Comparison of ENCODE assay signal across 16 cellular contexts in the genomic region with DNA sequence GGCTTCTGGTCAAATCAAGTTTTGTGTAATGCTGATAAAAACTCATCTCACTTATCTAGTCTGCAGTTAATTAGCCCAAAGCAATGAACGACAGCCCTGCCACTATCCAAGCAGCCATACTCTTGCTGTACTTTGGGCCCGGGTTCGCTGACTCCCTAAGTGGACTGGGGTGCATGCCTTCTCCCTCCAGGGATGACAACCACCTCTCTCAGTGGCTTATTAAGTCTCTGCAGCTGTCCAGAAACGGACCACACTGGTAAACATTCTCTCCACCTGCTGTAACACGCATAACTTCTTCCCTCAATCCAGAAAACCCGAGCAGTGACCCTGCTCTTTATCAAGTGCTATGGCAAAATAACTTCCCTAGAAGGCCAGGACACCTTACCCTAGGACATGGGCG. TPM values are rescaled to one million over a fixed set of nuclear protein-coding genes. Genes with fewer than 3 reads are reported as not detected.
DNase-seq lines count a peak whose midpoint lies in the region; ATAC-seq and TF ChIP-seq lines count a peak whose summit lies in the region.
"Had no signal": no experiment of that assay in that cellular context is flagged by ENCODE, and none has a peak within 500 bp of the region (broad histone marks: within the 10 kb centered on the region; RNA-seq: fewer than 3 reads in every experiment).

No MANE protein-coding gene starts in this region.

- no peaks in the 10 kb centered on the region for H3K9me3 Mint-ChIP-seq in CD8-positive, alpha-beta memory T cell
- H3K9me3 Mint-ChIP-seq: activated naive CD4-positive, alpha-beta T cell treated with anti-CD3 and anti-CD28 coated beads, Interleukin-2, amount 10 ng/mL, durations not matched to agents 7 days and 5 days had no signal

- no peak overlapping the region for H3K9ac ChIP-seq in parathyroid adenoma

- H3K79me2 ChIP-seq in OCI-LY7 (ENCODE audit: insufficient read depth, low read depth, low read length) (peaks cover 48% of the 10 kb centered on the region), parathyroid adenoma (peaks cover 32% of the 10 kb centered on the region)

- H3K4me2 ChIP-seq in OCI-LY7 (ENCODE audit: low read length): peak overlapping the region; percentile 20; the same call in 1 of the 2 replicates
- peak overlapping the region; percentile 13 for H3K4me2 ChIP-seq in parathyroid adenoma (ENCODE audit: low read length)

- no peaks in the 10 kb centered on the region for H3K9me3 ChIP-seq in CD8-positive, alpha-beta memory T cell (ENCODE audit: low read length)
- no peaks in the 10 kb centered on the region for H3K9me3 ChIP-seq in OCI-LY7 (ENCODE audit: low read length)
- H3K9me3 ChIP-seq in esophagus muscularis mucosa: no peaks in the 10 kb centered on the region
- H3K9me3 ChIP-seq in parathyroid adenoma (ENCODE audit: control insufficient read depth, low read length): no peaks in the 10 kb centered on the region
- no peaks in the 10 kb centered on the region for H3K9me3 ChIP-seq in body of pancreas

- peaks cover 69 to 87% (median 73%) of the 10 kb centered on the region in 3 donors for H3K4me1 Mint-ChIP-seq in CD8-positive, alpha-beta memory T cell

- H3K27ac Mint-ChIP-seq in CD8-positive, alpha-beta memory T cell: peak overlapping the region in 7 of 8 donors; percentile 58 to 96 (median 73)
- H3K27ac Mint-ChIP-seq: activated naive CD4-positive, alpha-beta T cell treated with anti-CD3 and anti-CD28 coated beads, Interleukin-2, amount 10 ng/mL, durations not matched to agents 7 days and 5 days had no signal

- DNase-seq in CD8-positive, alpha-beta memory T cell: no peak
- DNase-seq in OCI-LY7 (ENCODE audit: low spot score): no peak
- no peak for DNase-seq in esophagus muscularis mucosa (ENCODE audit: extremely low spot score)
- DNase-seq in body of pancreas: no peak
- DNase-seq in hepatic stellate cell (ENCODE audit: low spot score): no peak
- no peak for DNase-seq in NCI-H1436 treated with DMSO at 0.1 percent for 48 hours (lab: John Stamatoyannopoulos, UW)
- DNase-seq: activated naive CD4-positive, alpha-beta T cell treated with anti-CD3 and anti-CD28 coated beads, Interleukin-2, amount 10 ng/mL, durations not matched to agents 7 days and 5 days; COR-L47; EL; foreskin keratinocyte; NCI-H1694 treated with DMSO at 0.1 percent for 48 hours; NCI-H345 had no signal

- TF ChIP-seq POLR2A in esophagus muscularis mucosa (IDR thresholded peaks at IDR 0.05; ENCODE audit: low read depth) (no peak), body of pancreas (IDR thresholded peaks at IDR 0.05) (no peak)

- 77% methylated on average over 7 of the region's 7 CpGs for WGBS in esophagus muscularis mucosa
- 58% methylated on average over 7 of the region's 7 CpGs for WGBS in body of pancreas, 2 donors

- H3K36me3 Mint-ChIP-seq in CD8-positive, alpha-beta memory T cell: peaks cover 0 to 48% (median 3%) of the 10 kb centered on the region in 3 donors

- no peaks in the 10 kb centered on the region for H3K36me3 ChIP-seq in CD8-positive, alpha-beta memory T cell (ENCODE audit: insufficient read depth, low read length)
- peaks cover 35% of the 10 kb centered on the region for H3K36me3 ChIP-seq in OCI-LY7 (ENCODE audit: insufficient read depth, low read length)
- no peaks in the 10 kb centered on the region for H3K36me3 ChIP-seq in esophagus muscularis mucosa
- no peaks in the 10 kb centered on the region for H3K36me3 ChIP-seq in parathyroid adenoma (ENCODE audit: control insufficient read depth, insufficient read depth, low read length)
- H3K36me3 ChIP-seq in body of pancreas (replicated peaks in 1 of 2; ENCODE audit: insufficient read depth in 1 of 2, low read depth in 2 of 2): no peaks in the 10 kb centered on the region

- no peaks in the 10 kb centered on the region for H3K27me3 ChIP-seq in CD8-positive, alpha-beta memory T cell (ENCODE audit: insufficient read depth, low read length, poor library complexity, severe bottlenecking)
- no peaks in the 10 kb centered on the region for H3K27me3 ChIP-seq in esophagus muscularis mucosa
- no peaks in the 10 kb centered on the region for H3K27me3 ChIP-seq in parathyroid adenoma (ENCODE audit: control insufficient read depth, insufficient read depth, low read length)
- H3K27me3 ChIP-seq in body of pancreas: no peaks in the 10 kb centered on the region
- H3K27me3 ChIP-seq: foreskin keratinocyte had no signal

- no peak for TF ChIP-seq CTCF in OCI-LY7 (conservative IDR thresholded peaks at IDR 0.05; ENCODE audit: low read length)
- no peak for TF ChIP-seq CTCF in esophagus muscularis mucosa (IDR thresholded peaks at IDR 0.05)
- TF ChIP-seq CTCF in parathyroid adenoma (IDR thresholded peaks at IDR 0.05): no peak
- TF ChIP-seq CTCF in body of pancreas (IDR thresholded peaks at IDR 0.05): no peak

- H2AFZ ChIP-seq in OCI-LY7 (ENCODE audit: low read length): no peak overlapping the region
- H2AFZ ChIP-seq in parathyroid adenoma: no peak overlapping the region

- no peak for ATAC-seq in body of pancreas
- ATAC-seq in HG02571 (IDR thresholded peaks at IDR 0.05; ENCODE audit: unreplicated experiment): no peak
- ATAC-seq: foreskin keratinocyte, HCT116 had no signal

- intact Hi-C loops in OCI-LY7 (cut with micrococcal nuclease; ENCODE audit: unreplicated experiment) (loop anchor here (10.0 kb wide), 1 partner anchor 954 kb away; the partner anchor contains the start of gene TRIM8), esophagus muscularis mucosa (cut with DNase I) (no loop called here), body of pancreas (cut with DNase I) (no loop called here)

- H3K4me3 Mint-ChIP-seq in CD8-positive, alpha-beta memory T cell: no peak overlapping the region
- H3K4me3 Mint-ChIP-seq: activated naive CD4-positive, alpha-beta T cell treated with anti-CD3 and anti-CD28 coated beads, Interleukin-2, amount 10 ng/mL, durations not matched to agents 7 days and 5 days had no signal

- no peaks in the 10 kb centered on the region for H3K27me3 Mint-ChIP-seq in CD8-positive, alpha-beta memory T cell
- H3K27me3 Mint-ChIP-seq: activated naive CD4-positive, alpha-beta T cell treated with anti-CD3 and anti-CD28 coated beads, Interleukin-2, amount 10 ng/mL, durations not matched to agents 7 days and 5 days had no signal

- BruUV-seq in OCI-LY7 (replicated peaks; lab: Mats Ljungman, UMichigan): no TSS peak

- H3K27ac ChIP-seq in CD8-positive, alpha-beta memory T cell (ENCODE audit: low read depth, low read length): no peak overlapping the region
- H3K27ac ChIP-seq in OCI-LY7 (ENCODE audit: low read depth, low read length, poor library complexity, severe bottlenecking) (no peak overlapping the region), esophagus muscularis mucosa (replicated peaks in 1 of 4) (peak overlapping the region in 3 of 4 donors; percentile 7 to 13 (median 11)), parathyroid adenoma (peak overlapping the region; percentile 1), body of pancreas (no peak overlapping the region)
- H3K27ac ChIP-seq: foreskin keratinocyte, RWPE1 had no signal

- CTCF ChIA-PET in CD8-positive, alpha-beta memory T cell (lab: Charles Lee): no interaction called here
- CTCF ChIA-PET in OCI-LY7 (lab: Charles Lee; ENCODE audit: unreplicated experiment): no interaction called here

- no peak for TF ChIP-seq EP300 in esophagus muscularis mucosa (IDR thresholded peaks at IDR 0.05)

- peaks cover 17% of the 10 kb centered on the region for H4K20me1 ChIP-seq in OCI-LY7 (ENCODE audit: insufficient read depth, low read length)

- POLR2A ChIA-PET in CD8-positive, alpha-beta memory T cell (lab: Charles Lee): no interaction called here
- POLR2A ChIA-PET in OCI-LY7 (lab: Charles Lee): no interaction called here

- no peaks in the 10 kb centered on the region for H3K9me2 ChIP-seq in OCI-LY7 (ENCODE audit: insufficient read depth, low read length)

- peaks cover 56% of the 10 kb centered on the region for H3K4me1 ChIP-seq in CD8-positive, alpha-beta memory T cell (ENCODE audit: insufficient read depth, low read length)
- peaks cover 18% of the 10 kb centered on the region for H3K4me1 ChIP-seq in OCI-LY7 (ENCODE audit: insufficient read depth, low read length, poor library complexity, severe bottlenecking)
- peaks cover 40 to 65% (median 61%) of the 10 kb centered on the region in 4 donors for H3K4me1 ChIP-seq in esophagus muscularis mucosa
- peaks cover 44% of the 10 kb centered on the region for H3K4me1 ChIP-seq in parathyroid adenoma
- peaks cover 50% of the 10 kb centered on the region for H3K4me1 ChIP-seq in body of pancreas

- no peak overlapping the region for H3K4me3 ChIP-seq in CD8-positive, alpha-beta memory T cell (ENCODE audit: low read length)
- no peak overlapping the region for H3K4me3 ChIP-seq in OCI-LY7 (ENCODE audit: low read depth, low read length, poor library complexity, severe bottlenecking)
- no peak overlapping the region for H3K4me3 ChIP-seq in esophagus muscularis mucosa
- no peak overlapping the region for H3K4me3 ChIP-seq in parathyroid adenoma (ENCODE audit: low read depth, low read length)
- H3K4me3 ChIP-seq in body of pancreas: no peak overlapping the region

RNA-seq across cellular contexts. Expression of gene FBXW4, which starts 3.9 kb away (rescaled TPM):
- total RNA-seq in CD8-positive, alpha-beta memory T cell: 10 to 100 TPM; 44.2 to 54.4 TPM
- polyA plus RNA-seq in CD8-positive, alpha-beta memory T cell: 13.1 TPM
- 43.1 and 50.3 TPM in 2 replicates for total RNA-seq in OCI-LY7 (2014; rRNA removed; shearing (Covaris generic))
- total RNA-seq in OCI-LY7 (2022) (54.2 and 60.9 TPM in 2 replicates), esophagus muscularis mucosa (100 to 1,000 TPM; 101 to 168 (median 115) TPM), body of pancreas (10 to 100 TPM; 33.5 to 40.5 TPM)

Comparison
In these comparisons a context has a peak if more than half of its experiments do, and no peak if none do; other contexts are left out.
1. H3K27ac ChIP-seq: peak in esophagus muscularis mucosa (3 of 4) and parathyroid adenoma (single experiment); none in CD8-positive, alpha-beta memory T cell (single experiment), OCI-LY7 (single experiment) and body of pancreas (0 of 4).